Comparison of ENCODE assay signal across 15 cellular contexts in genomic region chr2:66561645-66562336, GRCh38.
DNase-seq lines count a peak whose midpoint lies in the region; ATAC-seq, FAIRE-seq and TF ChIP-seq lines count a peak whose summit lies in the region.
"Had no signal": no experiment of that assay in that cellular context is flagged by ENCODE, and none has a peak within 500 bp of the region (broad histone marks: within the 10 kb centered on the region; RNA-seq: fewer than 3 reads in every experiment).

No MANE protein-coding gene starts in this region.

- H3K4me1 ChIP-seq in GM23338 (ENCODE audit: insufficient read depth), result peaks cover 15% of the 10 kb centered on the region
- H3K4me1 ChIP-seq in neuronal stem cell (ENCODE audit: control insufficient read depth in 2 of 2, insufficient read depth in 1 of 2, low read depth in 1 of 2, low read length in 2 of 2), result peaks cover 7 to 29% of the 10 kb centered on the region in 2 donors
- no peaks in the 10 kb centered on the region for H3K4me1 ChIP-seq in foreskin keratinocyte
- H3K4me1 ChIP-seq in kidney (ENCODE audit: control insufficient read depth in 1 of 2, insufficient read depth in 1 of 2, low read depth in 1 of 2, low read length in 2 of 2), result peaks cover 0 to 9% of the 10 kb centered on the region in 2 donors

- H3K9me3 Mint-ChIP-seq in GM23338, result no peaks in the 10 kb centered on the region
- H3K9me3 Mint-ChIP-seq: stimulated activated memory B cell treated with anti-CD40 and anti-IgM and Interleukin-4, amounts not matched to agents 10 μg/mL and 1 μg/mL and 100 μg/mL, for 72 hours had no signal

- TF ChIP-seq CTCF in GM23338 (conservative IDR thresholded peaks at IDR 0.05; ENCODE audit: low read depth in 2 of 2) (no peak), fibroblast of pulmonary artery (IDR thresholded peaks at IDR 0.05; ENCODE audit: low read length, missing control alignments) (no peak), foreskin keratinocyte (conservative IDR thresholded peaks at IDR 0.05) (no peak), kidney (IDR thresholded peaks at IDR 0.05; ENCODE audit: borderline replicate concordance, extremely low read depth, insufficient read depth) (no peak)

- no peaks in the 10 kb centered on the region for H3K9me3 ChIP-seq in neuronal stem cell (replicated peaks in 1 of 2; ENCODE audit: control insufficient read depth in 2 of 2, insufficient read depth in 1 of 2, low read depth in 1 of 2, low read length in 2 of 2)
- H3K9me3 ChIP-seq in kidney (ENCODE audit: control insufficient read depth in 1 of 2, low read length in 2 of 2), result no peaks in the 10 kb centered on the region
- H3K9me3 ChIP-seq: esophagus squamous epithelium had no signal

- no peak overlapping the region for H2BK120ac ChIP-seq in neuronal stem cell (ENCODE audit: low read depth, low read length)

- no peak overlapping the region for H3K4ac ChIP-seq in neuronal stem cell (ENCODE audit: low read length)

- no peak overlapping the region for H2BK12ac ChIP-seq in neuronal stem cell (ENCODE audit: low read length)

- H3K27ac ChIP-seq in GM23338 (ENCODE audit: low read depth) (no peak overlapping the region), neuronal stem cell (replicated peaks; ENCODE audit: low read length) (peak overlapping the region; percentile 53), foreskin keratinocyte (no peak overlapping the region), kidney (ENCODE audit: low read depth in 2 of 2, low read length in 2 of 2) (no peak overlapping the region)

- FAIRE-seq in kidney (lab: Jason Lieb, UNC), result no peak
- FAIRE-seq: colon had no signal

- ATAC-seq in GM23338 (peak; percentile 87), GM18867 (IDR thresholded peaks at IDR 0.05; ENCODE audit: unreplicated experiment) (no peak), GM21619 (IDR thresholded peaks at IDR 0.05; ENCODE audit: unreplicated experiment) (no peak), foreskin keratinocyte (no peak)
- ATAC-seq: stimulated activated memory B cell treated with anti-CD40 and anti-IgM and Interleukin-4, amounts not matched to agents 10 μg/mL and 1 μg/mL and 100 μg/mL, for 72 hours had no signal

- no peaks in the 10 kb centered on the region for H3K27me3 Mint-ChIP-seq in GM23338 (ENCODE audit: insufficient read depth, low read depth, poor library complexity)

- H3K27me3 ChIP-seq in GM23338 (ENCODE audit: insufficient read depth) (no peaks in the 10 kb centered on the region), neuronal stem cell (ENCODE audit: control insufficient read depth in 3 of 3, insufficient read depth in 3 of 3, low read depth in 1 of 3, low read length in 3 of 3) (no peaks in the 10 kb centered on the region), foreskin keratinocyte (no peaks in the 10 kb centered on the region)
- H3K27me3 ChIP-seq: esophagus squamous epithelium had no signal

- no peak overlapping the region for H2AFZ ChIP-seq in GM23338
- no peak overlapping the region for H2AFZ ChIP-seq in neuronal stem cell (ENCODE audit: low read length)

- H3K9ac ChIP-seq in neuronal stem cell (ENCODE audit: low read depth, low read length, poor library complexity), result no peak overlapping the region
- no peak overlapping the region for H3K9ac ChIP-seq in kidney (ENCODE audit: low read length in 2 of 2)

- peak overlapping the region; percentile 72 for H3K27ac Mint-ChIP-seq in GM23338
- H3K27ac Mint-ChIP-seq: stimulated activated memory B cell treated with anti-CD40 and anti-IgM and Interleukin-4, amounts not matched to agents 10 μg/mL and 1 μg/mL and 100 μg/mL, for 72 hours had no signal

- no peak overlapping the region for H2BK15ac ChIP-seq in neuronal stem cell (ENCODE audit: low read length)

- no peak overlapping the region for H3K4me2 ChIP-seq in GM23338
- no peak overlapping the region for H3K4me2 ChIP-seq in neuronal stem cell (ENCODE audit: insufficient read depth, low read length, poor library complexity, severe bottlenecking)

- no peaks in the 10 kb centered on the region for H3F3A ChIP-seq in GM23338 (replicated peaks; ENCODE audit: low read depth)

- H3K4me3 Mint-ChIP-seq in GM23338, result peak overlapping the region; percentile 11; the same call in 1 of the 3 replicates
- H3K4me3 Mint-ChIP-seq: stimulated activated memory B cell treated with anti-CD40 and anti-IgM and Interleukin-4, amounts not matched to agents 10 μg/mL and 1 μg/mL and 100 μg/mL, for 72 hours had no signal

- H3K36me3 ChIP-seq in GM23338 (ENCODE audit: insufficient read depth), result no peaks in the 10 kb centered on the region
- H3K36me3 ChIP-seq in neuronal stem cell (replicated peaks in 1 of 2; ENCODE audit: control insufficient read depth in 2 of 2, insufficient read depth in 2 of 2, low read length in 2 of 2), result peaks cover 0 to 4% of the 10 kb centered on the region in 2 donors
- no peaks in the 10 kb centered on the region for H3K36me3 ChIP-seq in kidney (ENCODE audit: control insufficient read depth in 1 of 2, insufficient read depth in 2 of 2, low read length in 2 of 2)

- H3K79me2 ChIP-seq in GM23338 (replicated peaks; ENCODE audit: insufficient read depth), result no peaks in the 10 kb centered on the region

- intact Hi-C loops in kidney (cut with DNase I), result no loop called here

- no peak overlapping the region for H2AK5ac ChIP-seq in neuronal stem cell (ENCODE audit: low read depth, low read length)

- H2BK5ac ChIP-seq in neuronal stem cell (ENCODE audit: low read length), result no peak overlapping the region

- peaks cover 17% of the 10 kb centered on the region for H3K4me1 Mint-ChIP-seq in GM23338
- H3K4me1 Mint-ChIP-seq: stimulated activated memory B cell treated with anti-CD40 and anti-IgM and Interleukin-4, amounts not matched to agents 10 μg/mL and 1 μg/mL and 100 μg/mL, for 72 hours had no signal

- no peak overlapping the region for H4K91ac ChIP-seq in neuronal stem cell (ENCODE audit: low read depth, low read length, poor library complexity)

- WGBS in neuronal stem cell (ENCODE audit: extremely low coverage in 2 of 2, insufficient read length in 2 of 2, insufficient replicate concordance in 1 of 2), 2 donors, result no CpG with 5 or more reads among the region's 3 CpGs

- H3K79me1 ChIP-seq in neuronal stem cell (ENCODE audit: low read depth, low read length), result no peaks in the 10 kb centered on the region

- H3K9me2 ChIP-seq in GM23338 (ENCODE audit: insufficient read depth), result no peaks in the 10 kb centered on the region

- H4K8ac ChIP-seq in neuronal stem cell (ENCODE audit: low read depth, low read length), result no peak overlapping the region

- H4K20me1 ChIP-seq in GM23338 (replicated peaks; ENCODE audit: insufficient read depth), result no peaks in the 10 kb centered on the region

- H3K23ac ChIP-seq in neuronal stem cell (ENCODE audit: low read depth, low read length, poor library complexity), result no peak overlapping the region

- DNase-seq in GM23338 (ENCODE audit: low spot score) (peak; percentile 40), NCI-H2227 treated with DMSO at 0.1 percent for 48 hours (lab: John Stamatoyannopoulos, UW) (peak; percentile 37), fibroblast of pulmonary artery (ENCODE audit: low read depth) (peak; percentile 65), neuronal stem cell (ENCODE audit: low spot score) (no peak), foreskin keratinocyte (no peak), kidney (no peak)
- DNase-seq: activated CD4-positive, CD25-positive, alpha-beta regulatory T cell treated with anti-CD3 and anti-CD28 coated beads, Interleukin-2, amount 50 U/mL, for 72 hours; DMS79; esophagus squamous epithelium; NCI-H345; stimulated activated CD4-positive, alpha-beta T cell treated with anti-CD3 and anti-CD28 coated beads, Interleukin-4, amount 100 ng/mL, for 4 hours had no signal

- H3K18ac ChIP-seq in neuronal stem cell (ENCODE audit: low read length), result no peak overlapping the region

- H3K36me3 Mint-ChIP-seq in GM23338 (ENCODE audit: low read depth), result no peaks in the 10 kb centered on the region
- H3K36me3 Mint-ChIP-seq: stimulated activated memory B cell treated with anti-CD40 and anti-IgM and Interleukin-4, amounts not matched to agents 10 μg/mL and 1 μg/mL and 100 μg/mL, for 72 hours had no signal

- H3K14ac ChIP-seq in neuronal stem cell (ENCODE audit: low read length), result no peak overlapping the region

- H3K4me3 ChIP-seq in GM23338, result no peak overlapping the region
- H3K4me3 ChIP-seq in fibroblast of pulmonary artery (replicated peaks; ENCODE audit: low read depth, low read length), result no peak overlapping the region
- H3K4me3 ChIP-seq in neuronal stem cell (ENCODE audit: low read length in 2 of 2), result no peak overlapping the region
- H3K4me3 ChIP-seq in kidney (ENCODE audit: low read length in 2 of 2), result no peak overlapping the region
- H3K4me3 ChIP-seq: esophagus squamous epithelium had no signal

TF ChIP-seq in GM23338, 12 proteins besides CTCF, POLR2A, EP300 and RAD21 (continues in another document):
- TF ChIP-seq ZNF331 (CRISPR knock-in tag; IDR thresholded peaks at IDR 0.05; ENCODE audit: low read depth) (no peak), STAT1 (IDR thresholded peaks at IDR 0.05; ENCODE audit: unreplicated experiment) (no peak), CREB1 (CRISPR knock-in tag; IDR thresholded peaks at IDR 0.05; ENCODE audit: low read depth) (no peak), EZH2phosphoT487 (IDR thresholded peaks at IDR 0.05; ENCODE audit: unreplicated experiment) (no peak), REST (IDR thresholded peaks at IDR 0.05; ENCODE audit: unreplicated experiment) (no peak), NANOG (IDR thresholded peaks at IDR 0.05; ENCODE audit: borderline replicate concordance) (no peak)

Comparison
In these comparisons a context has a peak if more than half of its experiments do, and no peak if none do; other contexts are left out.
1. DNase-seq: peak in GM23338 (single experiment), NCI-H2227 treated with DMSO at 0.1 percent for 48 hours (single experiment) and fibroblast of pulmonary artery (single experiment); none in neuronal stem cell (single experiment), foreskin keratinocyte (0 of 2) and kidney (single experiment).